In genomic region chr11:133927690-133928627, GRCh38 we compare ENCODE assay signal across 8 cellular contexts. TPM values are rescaled to one million over a fixed set of nuclear protein-coding genes. Genes with fewer than 3 reads are reported as not detected.
DNase-seq lines count a peak whose midpoint lies in the region; ATAC-seq, FAIRE-seq and TF ChIP-seq lines count a peak whose summit lies in the region.

No MANE protein-coding gene starts in this region.

- H3K36me3 ChIP-seq in ACC112 (ENCODE audit: insufficient read depth, low read length) (no peaks in the 10 kb centered on the region), liver (ENCODE audit: control insufficient read depth in 4 of 4, insufficient read depth in 3 of 4, low read depth in 1 of 4, low read length in 3 of 4) (no peaks in the 10 kb centered on the region)

- H3K4me3 ChIP-seq in ACC112 (ENCODE audit: low read depth, low read length), result no peak overlapping the region
- no peak overlapping the region for H3K4me3 ChIP-seq in liver (ENCODE audit: low read depth in 1 of 3, low read length in 3 of 3)

- H3K27ac ChIP-seq in ACC112 (ENCODE audit: low read depth, low read length) (no peak overlapping the region), liver (ENCODE audit: low read depth in 1 of 2, low read length in 2 of 2) (no peak overlapping the region)

- no peaks in the 10 kb centered on the region for H3K27me3 ChIP-seq in ACC112 (ENCODE audit: insufficient read depth, low read length)
- peaks cover 0 to 8% (median 0%) of the 10 kb centered on the region in 4 donors for H3K27me3 ChIP-seq in liver (ENCODE audit: control insufficient read depth in 4 of 4, insufficient read depth in 4 of 4, low read length in 3 of 4)

- H3K9me3 Mint-ChIP-seq in central memory CD8-positive, alpha-beta T cell, result no peaks in the 10 kb centered on the region

- peaks cover 16% of the 10 kb centered on the region for H3K4me1 Mint-ChIP-seq in central memory CD8-positive, alpha-beta T cell

- H3K27me3 Mint-ChIP-seq in central memory CD8-positive, alpha-beta T cell, result no peaks in the 10 kb centered on the region

- H3K9ac ChIP-seq in liver (ENCODE audit: low read depth in 1 of 2, low read length in 2 of 2), result no peak overlapping the region

- peak; percentile 59 for ATAC-seq in HG03025 (IDR thresholded peaks at IDR 0.05; ENCODE audit: low FRiP score, unreplicated experiment)
- peak; percentile 65 to 76 for ATAC-seq in activated CD4-positive, CD25-positive, alpha-beta regulatory T cell treated with anti-CD3 and anti-CD28 coated beads, Interleukin-2, amount 50 U/mL, for 24 hours
- peak; percentile 74 for ATAC-seq in central memory CD8-positive, alpha-beta T cell (replicated peaks; ENCODE audit: extremely low read depth, poor library complexity, severe bottlenecking)

- DNase-seq in GM18507 (ENCODE audit: extremely low spot score, insufficient read length, low read depth) (peak; percentile 48), NCI-H2081 (lab: John Stamatoyannopoulos, UW) (peak; percentile 87 to 89)
- DNase-seq in central memory CD8-positive, alpha-beta T cell (ENCODE audit: low spot score in 2 of 2), result peak; percentile 40 to 59
- peak; percentile 42 to 71 (median 42) for DNase-seq in stimulated activated CD4-positive, alpha-beta T cell treated with anti-CD3 and anti-CD28 coated beads, TNF-alpha, amount 100 ng/mL, for 24 hours (ENCODE audit: low read depth in 3 of 3)

- FAIRE-seq in GM18507 (lab: Jason Lieb, UNC), result peak; percentile 51

- H3K9me3 ChIP-seq in liver (ENCODE audit: control insufficient read depth in 4 of 4, low read length in 3 of 4), result no peaks in the 10 kb centered on the region

- H3K4me3 Mint-ChIP-seq in central memory CD8-positive, alpha-beta T cell, result peak overlapping the region; percentile 81

- TF ChIP-seq CTCF in liver (IDR thresholded peaks at IDR 0.05; ENCODE audit: low read depth, low read length, missing input control), result peak; percentile 74

- H3K36me3 Mint-ChIP-seq in central memory CD8-positive, alpha-beta T cell (ENCODE audit: insufficient read depth), result peaks cover 7% of the 10 kb centered on the region

- peak overlapping the region; percentile 14 for H2AFZ ChIP-seq in ACC112 (ENCODE audit: low read length, unreplicated experiment)

- H3K4me1 ChIP-seq in ACC112 (ENCODE audit: control insufficient read depth, insufficient read depth, low read length, unreplicated experiment) (no peaks in the 10 kb centered on the region), liver (ENCODE audit: control insufficient read depth in 4 of 4, insufficient read depth in 4 of 4, low read length in 3 of 4) (peaks cover 0 to 2% (median 0%) of the 10 kb centered on the region in 4 donors)

- peak; percentile 74 to 85 for TF ChIP-seq RAD21 in liver (IDR thresholded peaks at IDR 0.05)

- H3K27ac Mint-ChIP-seq in central memory CD8-positive, alpha-beta T cell (ENCODE audit: low read depth), result peak overlapping the region; percentile 84

- 30% methylated on average over 36 of the region's 36 CpGs for WGBS in liver

- H3K79me2 ChIP-seq in ACC112 (ENCODE audit: control insufficient read depth, insufficient read depth, low read length, unreplicated experiment), result no peaks in the 10 kb centered on the region

TF ChIP-seq in liver, 16 proteins besides CTCF, POLR2A, EP300 and RAD21:
- TF ChIP-seq MAX (IDR thresholded peaks at IDR 0.05) (no peak), RXRA (IDR thresholded peaks at IDR 0.05) (no peak), EGR1 (IDR thresholded peaks at IDR 0.05; ENCODE audit: low read depth in 2 of 2) (no peak), JUND (IDR thresholded peaks at IDR 0.05) (no peak), SP1 (IDR thresholded peaks at IDR 0.05) (no peak), HNF4G (IDR thresholded peaks at IDR 0.05) (no peak), YY1 (IDR thresholded peaks at IDR 0.05) (no peak), GABPA (IDR thresholded peaks at IDR 0.05 in 1 of 2, conservative IDR thresholded peaks at IDR 0.05 in 1 of 2) (no peak), TAF1 (conservative IDR thresholded peaks at IDR 0.05) (no peak), ATF3 (IDR thresholded peaks at IDR 0.05) (no peak), HNF4A (conservative IDR thresholded peaks at IDR 0.05) (no peak), FOXA2 (IDR thresholded peaks at IDR 0.05) (no peak), NR2F2 (IDR thresholded peaks at IDR 0.05) (no peak), FOXA1 (IDR thresholded peaks at IDR 0.05) (no peak)
- TF ChIP-seq, protein P1, sequence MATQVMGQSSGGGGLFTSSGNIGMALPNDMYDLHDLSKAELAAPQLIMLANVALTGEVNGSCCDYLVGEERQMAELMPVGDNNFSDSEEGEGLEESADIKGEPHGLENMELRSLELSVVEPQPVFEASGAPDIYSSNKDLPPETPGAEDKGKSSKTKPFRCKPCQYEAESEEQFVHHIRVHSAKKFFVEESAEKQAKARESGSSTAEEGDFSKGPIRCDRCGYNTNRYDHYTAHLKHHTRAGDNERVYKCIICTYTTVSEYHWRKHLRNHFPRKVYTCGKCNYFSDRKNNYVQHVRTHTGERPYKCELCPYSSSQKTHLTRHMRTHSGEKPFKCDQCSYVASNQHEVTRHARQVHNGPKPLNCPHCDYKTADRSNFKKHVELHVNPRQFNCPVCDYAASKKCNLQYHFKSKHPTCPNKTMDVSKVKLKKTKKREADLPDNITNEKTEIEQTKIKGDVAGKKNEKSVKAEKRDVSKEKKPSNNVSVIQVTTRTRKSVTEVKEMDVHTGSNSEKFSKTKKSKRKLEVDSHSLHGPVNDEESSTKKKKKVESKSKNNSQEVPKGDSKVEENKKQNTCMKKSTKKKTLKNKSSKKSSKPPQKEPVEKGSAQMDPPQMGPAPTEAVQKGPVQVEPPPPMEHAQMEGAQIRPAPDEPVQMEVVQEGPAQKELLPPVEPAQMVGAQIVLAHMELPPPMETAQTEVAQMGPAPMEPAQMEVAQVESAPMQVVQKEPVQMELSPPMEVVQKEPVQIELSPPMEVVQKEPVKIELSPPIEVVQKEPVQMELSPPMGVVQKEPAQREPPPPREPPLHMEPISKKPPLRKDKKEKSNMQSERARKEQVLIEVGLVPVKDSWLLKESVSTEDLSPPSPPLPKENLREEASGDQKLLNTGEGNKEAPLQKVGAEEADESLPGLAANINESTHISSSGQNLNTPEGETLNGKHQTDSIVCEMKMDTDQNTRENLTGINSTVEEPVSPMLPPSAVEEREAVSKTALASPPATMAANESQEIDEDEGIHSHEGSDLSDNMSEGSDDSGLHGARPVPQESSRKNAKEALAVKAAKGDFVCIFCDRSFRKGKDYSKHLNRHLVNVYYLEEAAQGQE (IDR thresholded peaks at IDR 0.05), result no peak
- TF ChIP-seq, protein P2, sequence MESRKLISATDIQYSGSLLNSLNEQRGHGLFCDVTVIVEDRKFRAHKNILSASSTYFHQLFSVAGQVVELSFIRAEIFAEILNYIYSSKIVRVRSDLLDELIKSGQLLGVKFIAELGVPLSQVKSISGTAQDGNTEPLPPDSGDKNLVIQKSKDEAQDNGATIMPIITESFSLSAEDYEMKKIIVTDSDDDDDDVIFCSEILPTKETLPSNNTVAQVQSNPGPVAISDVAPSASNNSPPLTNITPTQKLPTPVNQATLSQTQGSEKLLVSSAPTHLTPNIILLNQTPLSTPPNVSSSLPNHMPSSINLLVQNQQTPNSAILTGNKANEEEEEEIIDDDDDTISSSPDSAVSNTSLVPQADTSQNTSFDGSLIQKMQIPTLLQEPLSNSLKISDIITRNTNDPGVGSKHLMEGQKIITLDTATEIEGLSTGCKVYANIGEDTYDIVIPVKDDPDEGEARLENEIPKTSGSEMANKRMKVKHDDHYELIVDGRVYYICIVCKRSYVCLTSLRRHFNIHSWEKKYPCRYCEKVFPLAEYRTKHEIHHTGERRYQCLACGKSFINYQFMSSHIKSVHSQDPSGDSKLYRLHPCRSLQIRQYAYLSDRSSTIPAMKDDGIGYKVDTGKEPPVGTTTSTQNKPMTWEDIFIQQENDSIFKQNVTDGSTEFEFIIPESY (IDR thresholded peaks at IDR 0.05), result no peak

RNA-seq across cellular contexts. Expression of gene IGSF9B, which starts 28.8 kb away (rescaled TPM):
- under 1 TPM; 0.09 to 0.33 TPM for total RNA-seq in liver
- polyA plus RNA-seq in liver, result under 1 TPM in 1 of 2 donors, not detected in 1; 0.07 TPM
